Comparison of ENCODE assay signal across 8 cellular contexts in the genomic region with DNA sequence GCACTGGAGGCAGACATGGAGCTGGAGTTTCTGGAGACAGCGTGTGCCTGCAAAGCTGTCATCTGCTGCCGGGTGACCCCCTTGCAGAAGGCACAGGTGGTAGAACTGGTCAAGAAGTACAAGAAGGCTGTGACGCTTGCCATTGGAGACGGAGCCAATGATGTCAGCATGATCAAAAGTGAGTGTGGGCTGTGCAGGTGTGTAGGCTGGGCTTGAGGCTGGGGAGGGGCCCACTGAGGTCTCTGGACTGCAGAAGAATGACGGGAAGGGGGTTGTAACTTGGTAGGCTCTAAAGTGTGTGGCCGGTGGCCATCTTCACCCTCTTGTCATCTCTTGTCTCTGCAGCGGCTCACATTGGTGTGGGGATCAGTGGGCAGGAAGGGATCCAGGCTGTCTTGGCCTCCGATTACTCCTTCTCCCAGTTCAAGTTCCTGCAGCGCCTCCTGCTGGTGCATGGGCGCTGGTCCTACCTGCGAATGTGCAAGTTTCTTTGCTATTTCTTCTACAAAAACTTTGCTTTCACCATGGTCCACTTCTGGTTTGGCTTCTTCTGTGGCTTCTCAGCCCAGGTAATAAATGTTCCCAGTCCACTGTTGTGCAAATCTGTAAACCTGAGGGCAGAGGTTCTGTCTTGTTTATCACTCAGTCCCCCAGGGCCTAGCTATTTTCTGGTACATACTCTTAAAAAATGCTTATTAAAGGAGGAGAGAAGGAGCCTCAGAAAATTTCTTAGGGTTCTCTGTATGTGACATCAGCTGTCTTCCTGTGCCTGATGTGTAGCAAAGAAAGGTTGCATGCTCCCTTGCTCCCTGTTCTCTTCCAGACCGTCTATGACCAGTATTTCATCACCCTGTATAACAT. TPM values are rescaled to one million over a fixed set of nuclear protein-coding genes. Genes with fewer than 3 reads are reported as not detected.
A peak's percentile ranks its signal among the peaks of the same experiment; 100 is the strongest.
DNase-seq lines count a peak whose midpoint lies in the region; ATAC-seq and TF ChIP-seq lines count a peak whose summit lies in the region.

No MANE protein-coding gene starts in this region.

- peaks cover 73% of the 10 kb centered on the region for H3K36me3 Mint-ChIP-seq in activated T-helper 1 cell treated with anti-CD3 and anti-CD28 coated beads, Interleukin-12 subunit alpha, Interleukin-12 subunit beta, Interleukin-2, Interleukin-4 antibody, amounts not matched to agents 30 ng/mL and 10 ng/mL and 1 ng/mL, durations not matched to agents 14 hours and 24 hours and 36 hours (ENCODE audit: low read depth)
- peaks cover 4% of the 10 kb centered on the region for H3K36me3 Mint-ChIP-seq in glutamatergic neuron (ENCODE audit: unreplicated experiment)

- peaks cover 54% of the 10 kb centered on the region for H3K4me1 Mint-ChIP-seq in activated T-helper 1 cell treated with anti-CD3 and anti-CD28 coated beads, Interleukin-12 subunit alpha, Interleukin-12 subunit beta, Interleukin-2, Interleukin-4 antibody, amounts not matched to agents 30 ng/mL and 10 ng/mL and 1 ng/mL, durations not matched to agents 14 hours and 24 hours and 36 hours (ENCODE audit: low read depth)
- H3K4me1 Mint-ChIP-seq in glutamatergic neuron (ENCODE audit: low read depth, unreplicated experiment), result peaks cover 14% of the 10 kb centered on the region

- H3K27ac Mint-ChIP-seq in activated T-helper 1 cell treated with anti-CD3 and anti-CD28 coated beads, Interleukin-12 subunit alpha, Interleukin-12 subunit beta, Interleukin-2, Interleukin-4 antibody, amounts not matched to agents 30 ng/mL and 10 ng/mL and 1 ng/mL, durations not matched to agents 14 hours and 24 hours and 36 hours, result peak overlapping the region; percentile 67
- H3K27ac Mint-ChIP-seq in glutamatergic neuron (ENCODE audit: unreplicated experiment), result peak overlapping the region; percentile 68

- intact Hi-C loops in activated T-helper 1 cell treated with anti-CD3 and anti-CD28 coated beads, Interleukin-12 subunit alpha, Interleukin-12 subunit beta, Interleukin-2, Interleukin-4 antibody, amounts not matched to agents 30 ng/mL and 10 ng/mL and 1 ng/mL, durations not matched to agents 14 hours and 24 hours and 36 hours (cut with micrococcal nuclease), result loop anchor here (1.0 kb wide), 1 partner anchor 10 kb away; no protein-coding TSS in a partner anchor

- no peak for ATAC-seq in GM21825 (IDR thresholded peaks at IDR 0.05; ENCODE audit: unreplicated experiment)
- no peak for ATAC-seq in GM21447 (IDR thresholded peaks at IDR 0.05; ENCODE audit: unreplicated experiment)
- ATAC-seq in GM19035 (IDR thresholded peaks at IDR 0.05; ENCODE audit: unreplicated experiment), result no peak

- H3K27me3 ChIP-seq in GM06990 (replicated peaks; ENCODE audit: control insufficient read depth, insufficient read depth, low read length), result no peaks in the 10 kb centered on the region

- H3K9me3 Mint-ChIP-seq in activated T-helper 1 cell treated with anti-CD3 and anti-CD28 coated beads, Interleukin-12 subunit alpha, Interleukin-12 subunit beta, Interleukin-2, Interleukin-4 antibody, amounts not matched to agents 30 ng/mL and 10 ng/mL and 1 ng/mL, durations not matched to agents 14 hours and 24 hours and 36 hours, result no peaks in the 10 kb centered on the region
- peaks cover 3% of the 10 kb centered on the region for H3K9me3 Mint-ChIP-seq in glutamatergic neuron (ENCODE audit: unreplicated experiment)

- H3K36me3 ChIP-seq in GM06990 (ENCODE audit: control insufficient read depth, insufficient read depth, low read length), result peaks cover 47% of the 10 kb centered on the region

- DNase-seq in GM06990 (ENCODE audit: extremely low read depth, insufficient read length) (no peak), OCI-M1 (lab: John Stamatoyannopoulos, UW) (peak; percentile 80), glutamatergic neuron (peak; percentile 63)
- peak; percentile 44 for DNase-seq in activated T-helper 1 cell treated with anti-CD3 and anti-CD28 coated beads, Interleukin-12 subunit alpha, Interleukin-12 subunit beta, Interleukin-2, Interleukin-4 antibody, amounts not matched to agents 30 ng/mL and 10 ng/mL and 1 ng/mL, durations not matched to agents 14 hours and 24 hours and 36 hours (ENCODE audit: low spot score)
- peak; percentile 80 to 83 for DNase-seq in stimulated activated CD4-positive, alpha-beta T cell treated with anti-CD3 and anti-CD28 coated beads, Interleukin-2, amount 100 ng/mL, for 24 hours

- H3K4me3 ChIP-seq in GM06990 (replicated peaks; ENCODE audit: low read depth, low read length), result no peak overlapping the region

- no peaks in the 10 kb centered on the region for H3K27me3 Mint-ChIP-seq in activated T-helper 1 cell treated with anti-CD3 and anti-CD28 coated beads, Interleukin-12 subunit alpha, Interleukin-12 subunit beta, Interleukin-2, Interleukin-4 antibody, amounts not matched to agents 30 ng/mL and 10 ng/mL and 1 ng/mL, durations not matched to agents 14 hours and 24 hours and 36 hours (ENCODE audit: insufficient read depth)
- peaks cover 8% of the 10 kb centered on the region for H3K27me3 Mint-ChIP-seq in glutamatergic neuron (ENCODE audit: unreplicated experiment)

- H3K4me3 Mint-ChIP-seq in activated T-helper 1 cell treated with anti-CD3 and anti-CD28 coated beads, Interleukin-12 subunit alpha, Interleukin-12 subunit beta, Interleukin-2, Interleukin-4 antibody, amounts not matched to agents 30 ng/mL and 10 ng/mL and 1 ng/mL, durations not matched to agents 14 hours and 24 hours and 36 hours, result peak overlapping the region; percentile 63
- H3K4me3 Mint-ChIP-seq in glutamatergic neuron (ENCODE audit: unreplicated experiment), result peak overlapping the region; percentile 57

- TF ChIP-seq CTCF in GM06990 (IDR thresholded peaks at IDR 0.05; ENCODE audit: insufficient read depth, low read length, poor library complexity, severe bottlenecking) (peak; percentile 85), glutamatergic neuron (IDR thresholded peaks at IDR 0.05; ENCODE audit: partially characterized antibody, unreplicated experiment) (peak; percentile 72)

RNA-seq across cellular contexts. Expression of a gene that starts 19.9 kb away (rescaled TPM):
- total RNA-seq in activated T-helper 1 cell treated with anti-CD3 and anti-CD28 coated beads, Interleukin-12 subunit alpha, Interleukin-12 subunit beta, Interleukin-2, Interleukin-4 antibody, amounts not matched to agents 30 ng/mL and 10 ng/mL and 1 ng/mL, durations not matched to agents 14 hours and 24 hours and 36 hours, result 50.1 and 54.9 TPM in 2 replicates
- total RNA-seq in glutamatergic neuron (ENCODE audit: unreplicated experiment), result 68.7 TPM

RNA-seq across cellular contexts. Expression of a gene that starts 24.3 kb away (rescaled TPM):
- total RNA-seq in activated T-helper 1 cell treated with anti-CD3 and anti-CD28 coated beads, Interleukin-12 subunit alpha, Interleukin-12 subunit beta, Interleukin-2, Interleukin-4 antibody, amounts not matched to agents 30 ng/mL and 10 ng/mL and 1 ng/mL, durations not matched to agents 14 hours and 24 hours and 36 hours, result not detected in 2 replicates
- total RNA-seq in glutamatergic neuron (ENCODE audit: unreplicated experiment), result not detected

RNA-seq across cellular contexts. Expression of a gene that starts 59.9 kb away (rescaled TPM):
- total RNA-seq in activated T-helper 1 cell treated with anti-CD3 and anti-CD28 coated beads, Interleukin-12 subunit alpha, Interleukin-12 subunit beta, Interleukin-2, Interleukin-4 antibody, amounts not matched to agents 30 ng/mL and 10 ng/mL and 1 ng/mL, durations not matched to agents 14 hours and 24 hours and 36 hours, result 4.9 and 5.0 TPM in 2 replicates
- total RNA-seq in glutamatergic neuron (ENCODE audit: unreplicated experiment), result 1.6 TPM
